ENCODE assay signal across 8 cellular contexts in the genomic region with DNA sequence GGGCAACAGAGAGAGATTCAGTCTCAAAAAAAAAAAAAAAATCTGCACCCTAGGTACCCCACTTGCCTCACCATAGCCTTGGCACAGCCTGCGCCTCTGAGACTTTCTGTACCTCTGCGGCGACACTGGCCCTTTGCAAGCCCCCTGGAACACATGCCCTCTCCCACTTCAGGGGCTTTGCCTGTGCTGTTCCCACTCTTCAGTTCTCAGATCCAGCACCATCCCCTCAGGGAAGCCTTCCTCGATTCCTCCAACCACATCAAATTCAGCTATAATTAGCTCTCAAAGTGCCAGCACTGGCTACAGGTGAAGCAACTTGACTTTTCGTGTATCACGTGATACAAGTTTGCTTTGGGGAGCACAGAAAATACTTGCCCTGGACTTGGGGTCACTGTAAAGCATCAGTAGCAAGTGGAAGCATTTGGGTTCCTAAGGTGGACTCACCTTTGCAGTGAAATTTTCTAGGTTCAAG. TPM values are rescaled to one million over a fixed set of nuclear protein-coding genes. Genes with fewer than 3 reads are reported as not detected.
A peak's percentile ranks its signal among the peaks of the same experiment; 100 is the strongest.
DNase-seq lines count a peak whose midpoint lies in the region; ATAC-seq, FAIRE-seq and TF ChIP-seq lines count a peak whose summit lies in the region.

No MANE protein-coding gene starts in this region.

- H3K27ac ChIP-seq in GM12878 (ENCODE audit: control insufficient read depth, insufficient read depth) = peak overlapping the region; percentile 54; the same call in 1 of the 2 replicates
- H3K27ac ChIP-seq in upper lobe of left lung = peak overlapping the region in 3 of 4 donors; percentile 61 to 82 (median 63)

- H3K4me1 ChIP-seq in GM12878 (ENCODE audit: control insufficient read depth, insufficient read depth, low read length) = peaks cover 28% of the 10 kb centered on the region
- H3K4me1 ChIP-seq in upper lobe of left lung = peaks cover 35 to 57% (median 44%) of the 10 kb centered on the region in 4 donors

- WGBS in GM12878 (ENCODE audit: insufficient coverage, insufficient replicate concordance, low lambda C conversion rate, missing lambda C conversion rate) = 51% methylated on average over 6 of the region's 6 CpGs
- whole genome bisulfite sequencing in upper lobe of left lung, 2 donors = 57 to 69% methylated on average over 6 of the region's 6 CpGs

- SMC1A ChIA-PET in GM12878 (lab: Charles Lee; ENCODE audit: uncharacterized antibody, unreplicated experiment) = interaction anchor here (1.0 to 2.7 kb wide), 8 partner anchors 9 to 135 kb away, joined by 3 to 28 read pairs (median 10); partner anchors contain the start of gene PEDS1

- RAD21 ChIA-PET in GM12878 (lab: Charles Lee; ENCODE audit: unreplicated experiment) = interaction anchor here (0.5 to 2.7 kb wide), 13 partner anchors 13 to 177 kb away, joined by 3 to 13 read pairs (median 5); partner anchors contain the start of gene PEDS1

- H3K27me3 ChIP-seq in GM12878 (replicated peaks in 1 of 2; ENCODE audit: control insufficient read depth in 2 of 2, insufficient read depth in 2 of 2, low read length in 1 of 2) (no peaks in the 10 kb centered on the region), upper lobe of left lung (no peaks in the 10 kb centered on the region)

- in situ Hi-C loops in GM12878 (cut with MboI) = no loop called here

- TF ChIP-seq POLR2A in GM12878 (IDR thresholded peaks at IDR 0.05; ENCODE audit: low read depth, low read length) (no peak), upper lobe of left lung (IDR thresholded peaks at IDR 0.05) (no peak)

- peak overlapping the region; percentile 99 for H3K4me2 ChIP-seq in GM12878 (ENCODE audit: control insufficient read depth, insufficient read depth)

- no peak for DNase-seq in activated naive CD4-positive, alpha-beta T cell treated with anti-CD3 and anti-CD28 coated beads, Interleukin-2, amount 10 ng/mL, durations not matched to agents 7 days and 5 days
- no peak for DNase-seq in activated naive CD4-positive, alpha-beta T cell treated with anti-CD3 and anti-CD28 coated beads, Interleukin-2, amount 50 U/mL, for 72 hours (ENCODE audit: low spot score in 2 of 2)
- DNase-seq in GM12878 (ENCODE audit: low read depth, low spot score) (no peak), memory B cell (ENCODE audit: low spot score in 2 of 2) (no peak), upper lobe of left lung (no peak), AG20443 (ENCODE audit: low spot score) (no peak)

- peak overlapping the region; percentile 60 for H3K9ac ChIP-seq in GM12878 (ENCODE audit: control insufficient read depth, insufficient read depth, low read length)

- no peak for ATAC-seq in activated naive CD4-positive, alpha-beta T cell treated with anti-CD3 and anti-CD28 coated beads, Interleukin-2, amount 50 U/mL, for 72 hours
- ATAC-seq in GM12878 (no peak), memory B cell (ENCODE audit: low read depth) (no peak), upper lobe of left lung (ENCODE audit: low FRiP score in 2 of 2) (no peak), GM18498 (IDR thresholded peaks at IDR 0.05; ENCODE audit: unreplicated experiment) (no peak), GM18511 (IDR thresholded peaks at IDR 0.05; ENCODE audit: unreplicated experiment) (no peak)

- H3K79me2 ChIP-seq in GM12878 (ENCODE audit: control insufficient read depth, insufficient read depth, low read length) = peaks cover 48% of the 10 kb centered on the region

- H3K27ac Mint-ChIP-seq in activated naive CD4-positive, alpha-beta T cell treated with anti-CD3 and anti-CD28 coated beads, Interleukin-2, amount 10 ng/mL, durations not matched to agents 7 days and 5 days = peak overlapping the region; percentile 87
- H3K27ac Mint-ChIP-seq in activated naive CD4-positive, alpha-beta T cell treated with anti-CD3 and anti-CD28 coated beads, Interleukin-2, amount 50 U/mL, for 72 hours = peak overlapping the region in 1 of 2 donors; percentile 89
- H3K27ac Mint-ChIP-seq in memory B cell = peak overlapping the region; percentile 88

- CTCF ChIA-PET in activated naive CD4-positive, alpha-beta T cell treated with anti-CD3 and anti-CD28 coated beads, Interleukin-2, amount 10 ng/mL, durations not matched to agents 7 days and 5 days (lab: Charles Lee) = interaction anchor here (0.9 to 2.6 kb wide), 8 partner anchors 9 to 64 kb away, joined by 3 to 16 read pairs (median 6); partner anchors contain the start of gene PEDS1
- CTCF ChIA-PET in GM12878 (lab: Yijun Ruan, JAX) = interaction anchor here (0.6 to 9.8 kb wide), 18 partner anchors 9 to 461 kb away, joined by 3 to 219 read pairs (median 6); no protein-coding TSS in a partner anchor

- no peak for TF ChIP-seq RAD21 in GM12878 (IDR thresholded peaks at IDR 0.05; ENCODE audit: insufficient read depth, low read depth, low read length)

- H3K4me3 Mint-ChIP-seq in activated naive CD4-positive, alpha-beta T cell treated with anti-CD3 and anti-CD28 coated beads, Interleukin-2, amount 10 ng/mL, durations not matched to agents 7 days and 5 days = peak overlapping the region; percentile 83
- peak overlapping the region; percentile 90 for H3K4me3 Mint-ChIP-seq in memory B cell

- no peak for TF ChIP-seq CTCF in GM12878 (IDR thresholded peaks at IDR 0.05 in 2 of 3, conservative IDR thresholded peaks at IDR 0.05 in 1 of 3; ENCODE audit: control insufficient read depth in 2 of 3, extremely low read depth in 1 of 3, insufficient read depth in 1 of 3, low read depth in 3 of 3, low read length in 3 of 3)
- no peak for TF ChIP-seq CTCF in upper lobe of left lung (IDR thresholded peaks at IDR 0.05)

- peaks cover 60% of the 10 kb centered on the region for H3K4me1 Mint-ChIP-seq in activated naive CD4-positive, alpha-beta T cell treated with anti-CD3 and anti-CD28 coated beads, Interleukin-2, amount 10 ng/mL, durations not matched to agents 7 days and 5 days
- peaks cover 39% of the 10 kb centered on the region for H3K4me1 Mint-ChIP-seq in memory B cell

- H4K20me1 ChIP-seq in GM12878 (ENCODE audit: control insufficient read depth, insufficient read depth) = peaks cover 2% of the 10 kb centered on the region

- H3K36me3 ChIP-seq in GM12878 (ENCODE audit: control insufficient read depth in 2 of 2, insufficient read depth in 2 of 2, low read length in 1 of 2) (no peaks in the 10 kb centered on the region), upper lobe of left lung (peaks cover 0 to 2% (median 0%) of the 10 kb centered on the region in 4 donors)

- no peak for FAIRE-seq in GM12878 (lab: Jason Lieb, UNC)

- intact Hi-C loops in GM12878 (cut with micrococcal nuclease; ENCODE audit: unreplicated experiment) = no loop called here

- peak overlapping the region; percentile 96 for H3K4me3 ChIP-seq in GM12878
- peak overlapping the region in 3 of 4 donors; percentile 40 to 60 (median 47) for H3K4me3 ChIP-seq in upper lobe of left lung

- no peak for TF ChIP-seq EP300 in GM12878 (IDR thresholded peaks at IDR 0.05; ENCODE audit: borderline replicate concordance in 1 of 2, control insufficient read depth in 1 of 2, low read depth in 2 of 2, low read length in 2 of 2)
- TF ChIP-seq EP300 in upper lobe of left lung (IDR thresholded peaks at IDR 0.05) = no peak

- no TSS peak for BruUV-seq in GM12878 (replicated peaks; lab: Mats Ljungman, UMichigan)

- no peaks in the 10 kb centered on the region for H3K9me3 Mint-ChIP-seq in activated naive CD4-positive, alpha-beta T cell treated with anti-CD3 and anti-CD28 coated beads, Interleukin-2, amount 10 ng/mL, durations not matched to agents 7 days and 5 days
- no peaks in the 10 kb centered on the region for H3K9me3 Mint-ChIP-seq in activated naive CD4-positive, alpha-beta T cell treated with anti-CD3 and anti-CD28 coated beads, Interleukin-2, amount 50 U/mL, for 72 hours
- no peaks in the 10 kb centered on the region for H3K9me3 Mint-ChIP-seq in memory B cell

- peak overlapping the region; percentile 95 for H2AFZ ChIP-seq in GM12878 (ENCODE audit: control insufficient read depth, low read depth, low read length)

- POLR2A ChIA-PET in GM12878 (lab: Charles Lee) = interaction anchor here (0.7 to 2.8 kb wide), 10 partner anchors 9 to 397 kb away, joined by 3 to 34 read pairs (median 4); partner anchors contain the start of genes PEDS1, RNF114 and SLC9A8

- H3K9me3 ChIP-seq in GM12878 (replicated peaks; ENCODE audit: control insufficient read depth, insufficient read depth, low read length) = no peaks in the 10 kb centered on the region
- H3K9me3 ChIP-seq in upper lobe of left lung = no peaks in the 10 kb centered on the region

- H3K27me3 Mint-ChIP-seq in activated naive CD4-positive, alpha-beta T cell treated with anti-CD3 and anti-CD28 coated beads, Interleukin-2, amount 10 ng/mL, durations not matched to agents 7 days and 5 days = no peaks in the 10 kb centered on the region
- H3K27me3 Mint-ChIP-seq in memory B cell = no peaks in the 10 kb centered on the region

- peaks cover 19% of the 10 kb centered on the region for H3K36me3 Mint-ChIP-seq in activated naive CD4-positive, alpha-beta T cell treated with anti-CD3 and anti-CD28 coated beads, Interleukin-2, amount 10 ng/mL, durations not matched to agents 7 days and 5 days
- peaks cover 14 to 28% of the 10 kb centered on the region in 2 donors for H3K36me3 Mint-ChIP-seq in activated naive CD4-positive, alpha-beta T cell treated with anti-CD3 and anti-CD28 coated beads, Interleukin-2, amount 50 U/mL, for 72 hours
- no peaks in the 10 kb centered on the region for H3K36me3 Mint-ChIP-seq in memory B cell

RNA-seq across cellular contexts. Expression of gene UBE2V1, which starts 2.1 kb away (rescaled TPM):
- total RNA-seq in activated naive CD4-positive, alpha-beta T cell treated with anti-CD3 and anti-CD28 coated beads, Interleukin-2, amount 50 U/mL, for 72 hours = 100 to 1,000 TPM; 152 to 221 TPM
- total RNA-seq in GM12878 (2013; cell fraction: nucleolus; rRNA removed) = 310 and 312 TPM in 2 replicates
- total RNA-seq in GM12878 (2014; rRNA removed) = 51.8 and 57.8 TPM in 2 replicates
- total RNA-seq in GM12878 (2014; rRNA removed; fragmentation: Illumina TruSeq; extraction: Trizol) = 87.4 and 90.5 TPM in 2 replicates
- 102 and 104 TPM in 2 replicates for total RNA-seq in GM12878 (2021)
- polyA plus RNA-seq in GM12878 (2011; ENCODE audit: low read depth) = 80.2 TPM
- polyA plus RNA-seq in GM12878 (2011; rRNA removed) = 110 and 131 TPM in 2 replicates
- polyA plus RNA-seq in GM12878 (2011; cell fraction: cytosol; rRNA removed) = 88.2 and 104 TPM in 2 replicates
- polyA plus RNA-seq in GM12878 (2011; cell fraction: nucleus; rRNA removed) = 79.4 and 82.7 TPM in 2 replicates
- polyA plus RNA-seq in GM12878 (2012) = 116 and 119 TPM in 2 replicates
- 219 and 257 TPM in 2 replicates for polyA plus RNA-seq in GM12878 (2014; fragmentation: Illumina TruSeq; extraction: Trizol)
- polyA plus RNA-seq in GM12878 (2014; fragmentation: Nextera tagmentation; extraction: Ambion mirVana) = 100 to 1,000 TPM; 151 to 215 TPM
- 109 and 131 TPM in 2 replicates for polyA plus RNA-seq in GM12878 (2014; rRNA removed)
- polyA plus RNA-seq in GM12878 (2016; fragmentation: Nextera tagmentation; extraction: Ambion mirVana) = 100 to 1,000 TPM; 181 to 188 TPM
- 86.5 and 87.4 TPM in 2 replicates for polyA minus RNA-seq in GM12878 (2011; rRNA and poly(A)+ RNA removed)
- 32.2 and 38.4 TPM in 2 replicates for polyA minus RNA-seq in GM12878 (2011; cell fraction: cytosol; rRNA and poly(A)+ RNA removed)
- 50.2 and 71.6 TPM in 2 replicates for polyA minus RNA-seq in GM12878 (2011; cell fraction: nucleus; rRNA and poly(A)+ RNA removed)
- 100 to 1,000 TPM in 1 of 6 donors, 10 to 100 TPM in 5; 50.3 to 116 (median 69.9) TPM for total RNA-seq in upper lobe of left lung

RNA-seq across cellular contexts. Expression of gene PEDS1, which starts 38.4 kb away (rescaled TPM):
- total RNA-seq in activated naive CD4-positive, alpha-beta T cell treated with anti-CD3 and anti-CD28 coated beads, Interleukin-2, amount 50 U/mL, for 72 hours = 10 to 100 TPM; 14.8 to 21.2 TPM
- 8.1 and 8.4 TPM in 2 replicates for total RNA-seq in GM12878 (2013; cell fraction: nucleolus; rRNA removed)
- total RNA-seq in GM12878 (2014; rRNA removed) = 24.2 and 24.5 TPM in 2 replicates
- 12.1 and 12.2 TPM in 2 replicates for total RNA-seq in GM12878 (2014; rRNA removed; fragmentation: Illumina TruSeq; extraction: Trizol)
- 15.1 and 15.4 TPM in 2 replicates for total RNA-seq in GM12878 (2021)
- polyA plus RNA-seq in GM12878 (2011; ENCODE audit: low read depth) = 5.8 TPM
- polyA plus RNA-seq in GM12878 (2011; rRNA removed) = 5.2 and 15.9 TPM in 2 replicates
- 21.9 and 24.8 TPM in 2 replicates for polyA plus RNA-seq in GM12878 (2011; cell fraction: cytosol; rRNA removed)
- polyA plus RNA-seq in GM12878 (2011; cell fraction: nucleus; rRNA removed) = 11.9 and 13.4 TPM in 2 replicates
- polyA plus RNA-seq in GM12878 (2012) = 10.5 and 11.6 TPM in 2 replicates
- 9.9 and 17.8 TPM in 2 replicates for polyA plus RNA-seq in GM12878 (2014; fragmentation: Illumina TruSeq; extraction: Trizol)
- polyA plus RNA-seq in GM12878 (2014; fragmentation: Nextera tagmentation; extraction: Ambion mirVana) = 1 to 10 TPM; 1.7 to 4.3 TPM
- polyA plus RNA-seq in GM12878 (2014; rRNA removed) = 25.6 and 26.1 TPM in 2 replicates
- 10 to 100 TPM; 19.7 to 20.9 TPM for polyA plus RNA-seq in GM12878 (2016; fragmentation: Nextera tagmentation; extraction: Ambion mirVana)
- 28.9 and 31.5 TPM in 2 replicates for polyA minus RNA-seq in GM12878 (2011; rRNA and poly(A)+ RNA removed)
- polyA minus RNA-seq in GM12878 (2011; cell fraction: cytosol; rRNA and poly(A)+ RNA removed) = 11.8 and 15.8 TPM in 2 replicates
- polyA minus RNA-seq in GM12878 (2011; cell fraction: nucleus; rRNA and poly(A)+ RNA removed) = 2.1 and 4.2 TPM in 2 replicates
- 10 to 100 TPM; 30.4 to 59.3 (median 34.2) TPM for total RNA-seq in upper lobe of left lung
